17 cellular contexts compared by ENCODE assay signal in genomic region chr10:72045586-72045985, GRCh38.
"Had no signal": no experiment of that assay in that cellular context is flagged by ENCODE, and none has a peak within 500 bp of the region (broad histone marks: within the 10 kb centered on the region; RNA-seq: fewer than 3 reads in every experiment).

No MANE protein-coding gene starts in this region.

- H3K4me1 ChIP-seq: pancreas had no signal

- FAIRE-seq: pancreas had no signal

- H3K4me3 ChIP-seq: mucosa of descending colon, pancreas, SK-N-MC, upper lobe of right lung had no signal

- DNase-seq: activated CD4-positive, alpha-beta T cell treated with anti-CD3 and anti-CD28 coated beads, Interleukin-2, amount 50 U/mL, for 4 hours; activated naive CD4-positive, alpha-beta T cell treated with Interleukin-2 at 50 U/mL for 16 hours; activated T-cell treated with anti-CD3 and anti-CD28 coated beads for 4 hours; effector memory CD8-positive, alpha-beta T cell; islet precursor cell; mucosa of descending colon; naive thymus-derived CD4-positive, alpha-beta T cell; pancreas; stimulated activated CD4-positive, alpha-beta T cell treated with anti-CD3 and anti-CD28 coated beads, Interleukin-12 subunit alpha, Interleukin-12 subunit beta, amount 100 ng/mL, for 4 hours; stimulated activated CD4-positive, alpha-beta T cell treated with anti-CD3 and anti-CD28 coated beads, Interleukin-2, amount 100 ng/mL, for 24 hours; T-cell; T-helper 9 cell; upper lobe of right lung had no signal

- H3K9me3 ChIP-seq: mucosa of descending colon, pancreas, upper lobe of right lung had no signal

- H3K27me3 ChIP-seq: pancreas, upper lobe of right lung had no signal

- ATAC-seq: activated CD4-positive, CD25-positive, alpha-beta regulatory T cell treated with anti-CD3 and anti-CD28 coated beads, Interleukin-2, amount 50 U/mL, for 24 hours; activated T-helper 17 cell treated with anti-CD3 and anti-CD28 coated beads, Interleukin-2, amount 50 U/mL, for 72 hours; effector memory CD8-positive, alpha-beta T cell; left lobe of liver; mucosa of descending colon; naive thymus-derived CD4-positive, alpha-beta T cell; pancreas; T-cell; upper lobe of right lung had no signal

- H3K36me3 ChIP-seq: pancreas, upper lobe of right lung had no signal

- H3K27ac ChIP-seq: SK-N-MC, upper lobe of right lung had no signal
